Comparison of ENCODE assay signal across 16 cellular contexts in the genomic region with DNA sequence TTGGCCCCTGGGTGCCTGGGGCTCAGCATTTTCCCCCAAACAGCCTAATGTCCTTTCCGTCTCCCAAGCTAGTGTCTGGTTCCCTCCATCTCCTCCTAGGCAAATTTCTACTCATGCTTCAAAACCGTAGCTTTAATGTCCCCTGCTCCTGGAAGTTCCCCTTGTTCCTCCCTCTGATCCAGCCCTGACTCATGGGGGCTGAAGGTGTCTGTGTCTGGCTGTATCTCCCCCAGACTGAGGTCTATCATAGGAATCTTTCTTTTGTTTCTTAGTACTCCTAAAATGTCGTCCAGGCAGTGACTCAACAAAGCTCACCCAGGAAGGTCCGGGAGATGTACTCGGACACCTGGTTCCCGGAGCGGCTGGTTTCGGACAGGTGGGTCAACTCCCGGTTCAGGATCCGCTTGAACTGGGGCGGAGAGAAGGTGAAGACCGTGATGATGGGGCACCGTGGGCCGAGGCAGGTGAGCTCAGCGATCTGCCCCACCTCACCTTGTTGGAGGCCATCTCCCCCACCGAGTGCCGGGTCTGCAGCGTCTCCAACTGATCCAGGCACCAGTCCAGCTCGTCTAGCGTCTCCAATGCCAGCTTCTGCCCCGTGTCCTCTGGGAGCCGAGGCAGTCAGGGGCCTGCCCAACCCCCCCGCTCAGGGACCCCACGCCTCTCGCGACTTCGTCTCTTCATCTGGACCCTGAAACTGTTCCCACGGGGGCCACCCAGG. TPM values are rescaled to one million over a fixed set of nuclear protein-coding genes. Genes with fewer than 3 reads are reported as not detected.
DNase-seq lines count a peak whose midpoint lies in the region; FAIRE-seq and TF ChIP-seq lines count a peak whose summit lies in the region.
"Had no signal": no experiment of that assay in that cellular context is flagged by ENCODE, and none has a peak within 500 bp of the region (broad histone marks: within the 10 kb centered on the region; RNA-seq: fewer than 3 reads in every experiment).

No MANE protein-coding gene starts in this region.

- peak overlapping the region; percentile 2 for H3K27ac Mint-ChIP-seq in activated naive CD4-positive, alpha-beta T cell treated with anti-CD3 and anti-CD28 coated beads, Interleukin-2, amount 50 U/mL, for 24 hours
- H3K27ac Mint-ChIP-seq in endothelial cell (ENCODE audit: unreplicated experiment): no peak overlapping the region

- no peak for FAIRE-seq in frontal cortex (lab: Jason Lieb, UNC)
- FAIRE-seq: A204.1, GM12892 had no signal

- no peaks in the 10 kb centered on the region for H3K36me3 ChIP-seq in osteoblast (ENCODE audit: insufficient read depth, low read length)
- no peaks in the 10 kb centered on the region for H3K36me3 ChIP-seq in A673 (ENCODE audit: insufficient read depth, low read length, poor library complexity, severe bottlenecking)
- H3K36me3 ChIP-seq: BLaER1 treated with 17β-estradiol and CSF1 and Interleukin-3, amounts not matched to agents 10 nM and 100 nM had no signal

- H3K27me3 ChIP-seq in osteoblast (ENCODE audit: insufficient read depth, low read length) (peaks cover 2% of the 10 kb centered on the region), A673 (replicated peaks; ENCODE audit: insufficient read depth, low read depth, low read length, poor library complexity) (peaks cover 15% of the 10 kb centered on the region)

- H3K4me1 ChIP-seq in osteoblast (ENCODE audit: insufficient read depth, low read length): peaks cover 8% of the 10 kb centered on the region
- H3K4me1 ChIP-seq in A673 (ENCODE audit: insufficient read depth, low read length, poor library complexity, severe bottlenecking): no peaks in the 10 kb centered on the region

- H3K4me2 ChIP-seq in osteoblast (ENCODE audit: insufficient read depth, low read length): no peak overlapping the region
- H3K4me2 ChIP-seq: BLaER1 treated with 17β-estradiol and CSF1 and Interleukin-3, amounts not matched to agents 10 nM and 100 nM had no signal

- DNase-seq in activated naive CD4-positive, alpha-beta T cell (lab: John Stamatoyannopoulos, UW): no peak
- DNase-seq in NCI-H69 (lab: John Stamatoyannopoulos, UW) (peak; percentile 44), endothelial cell (ENCODE audit: low spot score) (no peak), osteoblast (ENCODE audit: insufficient read length, low spot score, missing footprints) (peak; percentile 72), A673 (ENCODE audit: low spot score) (no peak), frontal cortex (ENCODE audit: low spot score in 2 of 2) (no peak), NCI-H2029 treated with DMSO at 0.1 percent for 48 hours (lab: John Stamatoyannopoulos, UW) (no peak)
- DNase-seq: DND-41, GOT3, MV-4-11, NCI-H446 treated with DMSO at 0.1 percent for 48 hours, NCI-H748 treated with DMSO at 0.1 percent for 48 hours had no signal

- H3K27ac ChIP-seq in osteoblast (ENCODE audit: low read depth, low read length): no peak overlapping the region
- no peak overlapping the region for H3K27ac ChIP-seq in A673 (ENCODE audit: low read depth, low read length, poor library complexity, severe bottlenecking)
- H3K27ac ChIP-seq: BLaER1 treated with 17β-estradiol and CSF1 and Interleukin-3, amounts not matched to agents 10 nM and 100 nM had no signal

- TF ChIP-seq CTCF in endothelial cell (IDR thresholded peaks at IDR 0.05; ENCODE audit: unreplicated experiment) (no peak), osteoblast (IDR thresholded peaks at IDR 0.05; ENCODE audit: extremely low read depth, low read depth, low read length) (no peak), A673 (conservative IDR thresholded peaks at IDR 0.05; ENCODE audit: low read depth, low read length) (no peak)

- H3K4me3 ChIP-seq in osteoblast (ENCODE audit: insufficient read depth, low read length) (no peak overlapping the region), A673 (ENCODE audit: low read depth, low read length, poor library complexity, severe bottlenecking) (no peak overlapping the region)
- H3K4me3 ChIP-seq: BLaER1 treated with 17β-estradiol and CSF1 and Interleukin-3, amounts not matched to agents 10 nM and 100 nM had no signal

- H3K9me3 Mint-ChIP-seq in activated naive CD4-positive, alpha-beta T cell treated with anti-CD3 and anti-CD28 coated beads, Interleukin-2, amount 50 U/mL, for 24 hours: no peaks in the 10 kb centered on the region
- no peaks in the 10 kb centered on the region for H3K9me3 Mint-ChIP-seq in endothelial cell (ENCODE audit: unreplicated experiment)

- H3K9me3 ChIP-seq in osteoblast (ENCODE audit: low read depth, low read length) (no peaks in the 10 kb centered on the region), A673 (ENCODE audit: low read depth, low read length, poor library complexity, severe bottlenecking) (no peaks in the 10 kb centered on the region)

- no peaks in the 10 kb centered on the region for H4K20me1 ChIP-seq in osteoblast (ENCODE audit: insufficient read depth, low read length)

- no TSS peak for BruUV-seq in A673 (replicated peaks; lab: Mats Ljungman, UMichigan)

- no peak overlapping the region for H3K4me3 Mint-ChIP-seq in activated naive CD4-positive, alpha-beta T cell treated with anti-CD3 and anti-CD28 coated beads, Interleukin-2, amount 50 U/mL, for 24 hours
- peak overlapping the region; percentile 10 for H3K4me3 Mint-ChIP-seq in endothelial cell (ENCODE audit: unreplicated experiment)

- POLR2A ChIA-PET in A673 (lab: Charles Lee; ENCODE audit: low non-redundant PET): no interaction called here

- no peak overlapping the region for H2AFZ ChIP-seq in osteoblast (ENCODE audit: low read length)

- intact Hi-C loops in A673 (cut with micrococcal nuclease; ENCODE audit: unreplicated experiment): no loop called here

- H3K79me2 ChIP-seq in osteoblast (ENCODE audit: insufficient read depth, low read length): no peaks in the 10 kb centered on the region

- no peaks in the 10 kb centered on the region for H3K36me3 Mint-ChIP-seq in activated naive CD4-positive, alpha-beta T cell treated with anti-CD3 and anti-CD28 coated beads, Interleukin-2, amount 50 U/mL, for 24 hours
- H3K36me3 Mint-ChIP-seq in endothelial cell (ENCODE audit: low read depth, unreplicated experiment): no peaks in the 10 kb centered on the region

- CTCF ChIA-PET in A673 (lab: Charles Lee): no interaction called here

- peaks cover 16% of the 10 kb centered on the region for H3K27me3 Mint-ChIP-seq in activated naive CD4-positive, alpha-beta T cell treated with anti-CD3 and anti-CD28 coated beads, Interleukin-2, amount 50 U/mL, for 24 hours
- peaks cover 12% of the 10 kb centered on the region for H3K27me3 Mint-ChIP-seq in endothelial cell (ENCODE audit: unreplicated experiment)

- peaks cover 9% of the 10 kb centered on the region for H3K4me1 Mint-ChIP-seq in activated naive CD4-positive, alpha-beta T cell treated with anti-CD3 and anti-CD28 coated beads, Interleukin-2, amount 50 U/mL, for 24 hours
- H3K4me1 Mint-ChIP-seq in endothelial cell (ENCODE audit: unreplicated experiment): peaks cover 5% of the 10 kb centered on the region

RNA-seq across cellular contexts. Expression of gene PDE4C, which starts 6.2 kb away (rescaled TPM):
- total RNA-seq in endothelial cell (ENCODE audit: unreplicated experiment): 0.85 TPM
- total RNA-seq in osteoblast: under 0.01 TPM in 1 of 2 replicates, not detected in the other
- total RNA-seq in A673 (2021): not detected in 2 replicates
- total RNA-seq in frontal cortex: 1.2 TPM

RNA-seq across cellular contexts. Expression of gene RAB3A, which starts 16.2 kb away (rescaled TPM):
- total RNA-seq in endothelial cell (ENCODE audit: unreplicated experiment): 3.1 TPM
- total RNA-seq in osteoblast: 0.72 and 1.8 TPM in 2 replicates
- 2.9 and 4.2 TPM in 2 replicates for total RNA-seq in A673 (2021)
- 42.0 TPM for total RNA-seq in frontal cortex

RNA-seq across cellular contexts. Expression of gene MPV17L2, which starts 27.1 kb away (rescaled TPM):
- total RNA-seq in endothelial cell (ENCODE audit: unreplicated experiment) (17.7 TPM), osteoblast (8.3 and 9.4 TPM in 2 replicates), A673 (2021) (20.2 and 21.3 TPM in 2 replicates), frontal cortex (4.5 TPM)

RNA-seq across cellular contexts. Expression of gene IFI30, which starts 46.5 kb away (rescaled TPM):
- total RNA-seq in endothelial cell (ENCODE audit: unreplicated experiment) (not detected), osteoblast (110 and 126 TPM in 2 replicates), A673 (2021) (not detected in 2 replicates), frontal cortex (0.41 TPM)

RNA-seq across cellular contexts. Expression of gene IQCN, which starts 54.2 kb away (rescaled TPM):
- 1.2 TPM for total RNA-seq in endothelial cell (ENCODE audit: unreplicated experiment)
- 2.5 and 3.5 TPM in 2 replicates for total RNA-seq in osteoblast
- total RNA-seq in A673 (2021): 10.2 and 12.0 TPM in 2 replicates
- 0.41 TPM for total RNA-seq in frontal cortex

Comparison
In these comparisons a context has a peak if more than half of its experiments do, and no peak if none do; other contexts are left out.
1. DNase-seq: peak in NCI-H69 (single experiment) and osteoblast (single experiment); none in activated naive CD4-positive, alpha-beta T cell (0 of 4), endothelial cell (single experiment), A673 (single experiment), frontal cortex (0 of 2) and NCI-H2029 treated with DMSO at 0.1 percent for 48 hours (single experiment).